In genomic region chr19:35120492-35120891, GRCh38 we compare ENCODE assay signal across 10 cellular contexts. TPM values are rescaled to one million over a fixed set of nuclear protein-coding genes. Genes with fewer than 3 reads are reported as not detected.
DNase-seq lines count a peak whose midpoint lies in the region; ATAC-seq and TF ChIP-seq lines count a peak whose summit lies in the region.
"Had no signal": no experiment of that assay in that cellular context is flagged by ENCODE, and none has a peak within 500 bp of the region (broad histone marks: within the 10 kb centered on the region; RNA-seq: fewer than 3 reads in every experiment).

No MANE protein-coding gene starts in this region.

- H3K36me3 ChIP-seq in MG63: no peaks in the 10 kb centered on the region

- DNase-seq in AG09319 (ENCODE audit: extremely low read depth, low read depth) (peak; percentile 70), MG63 (peak; percentile 82), astrocyte of the spinal cord (ENCODE audit: low read depth, low spot score) (peak; percentile 59), myocyte (ENCODE audit: low read depth) (peak; percentile 97), NK-92 (lab: John Stamatoyannopoulos, UW; ENCODE audit: unreplicated experiment) (no peak)
- no peak for DNase-seq in stimulated activated naive CD4-positive, alpha-beta T cell treated with Interleukin-2 at 50 U/mL for 16 hours (lab: John Stamatoyannopoulos, UW)

- H3K4me3 ChIP-seq in MG63: no peak overlapping the region
- no peak overlapping the region for H3K4me3 ChIP-seq in astrocyte of the spinal cord (ENCODE audit: low read depth, low read length)
- H3K4me3 ChIP-seq: lung had no signal

- ATAC-seq in HG03469 (IDR thresholded peaks at IDR 0.05; ENCODE audit: unreplicated experiment): no peak
- no peak for ATAC-seq in HG03095 (IDR thresholded peaks at IDR 0.05; ENCODE audit: unreplicated experiment)

- TF ChIP-seq CTCF in AG09319 (IDR thresholded peaks at IDR 0.05; ENCODE audit: low read depth, low read length): no peak
- no peak for TF ChIP-seq CTCF in astrocyte of the spinal cord (IDR thresholded peaks at IDR 0.05; ENCODE audit: low read depth, low read length)

- no peaks in the 10 kb centered on the region for H3K27me3 ChIP-seq in MG63

- H3K9me3 ChIP-seq in MG63: no peaks in the 10 kb centered on the region

- in situ Hi-C loops in astrocyte of the spinal cord (cut with HindIII; ENCODE audit: low sequenced_read_pairs): no loop called here

RNA-seq across cellular contexts. Expression of gene FXYD3, which starts 4.9 kb away (rescaled TPM):
- not detected in 2 replicates for total RNA-seq in MG63 (2014; rRNA removed; shearing (Covaris generic); ENCODE audit: low replicate concordance)
- 0.91 TPM in 1 of 2 replicates, not detected in the other for total RNA-seq in myocyte
- 0.50 TPM for polyA plus RNA-seq in myocyte (2012)
- polyA plus RNA-seq: IgD-negative memory B cell had no signal

RNA-seq across cellular contexts. Expression of gene LGI4, which starts 14.4 kb away (rescaled TPM):
- total RNA-seq in MG63 (2014; rRNA removed; shearing (Covaris generic); ENCODE audit: low replicate concordance): 0.76 TPM in 1 of 2 replicates, not detected in the other
- total RNA-seq in myocyte: 0.68 and 1.4 TPM in 2 replicates
- 0.88 TPM for polyA plus RNA-seq in myocyte (2012)
- polyA plus RNA-seq: IgD-negative memory B cell had no signal

RNA-seq across cellular contexts. Expression of gene FXYD1, which starts 18.1 kb away (rescaled TPM):
- total RNA-seq in MG63 (2014; rRNA removed; shearing (Covaris generic); ENCODE audit: low replicate concordance): not detected in 2 replicates
- total RNA-seq in myocyte: 22.9 and 36.6 TPM in 2 replicates
- 25.5 TPM for polyA plus RNA-seq in myocyte (2012)

RNA-seq across cellular contexts. Expression of gene FXYD7, which starts 22.6 kb away (rescaled TPM):
- not detected in 2 replicates for total RNA-seq in MG63 (2014; rRNA removed; shearing (Covaris generic); ENCODE audit: low replicate concordance)
- total RNA-seq in myocyte: not detected in 2 replicates
- not detected for polyA plus RNA-seq in myocyte (2012)
- total RNA-seq: lung had no signal

RNA-seq across cellular contexts. Expression of gene FXYD5, which starts 34.0 kb away (rescaled TPM):
- total RNA-seq in MG63 (2014; rRNA removed; shearing (Covaris generic); ENCODE audit: low replicate concordance): 28.9 and 59.7 TPM in 2 replicates
- 12.0 and 19.5 TPM in 2 replicates for total RNA-seq in myocyte
- 52.5 TPM for polyA plus RNA-seq in myocyte (2012)

Comparison
In these comparisons a context has a peak if more than half of its experiments do, and no peak if none do; other contexts are left out.
1. DNase-seq: peak in AG09319 (single experiment), MG63 (single experiment), astrocyte of the spinal cord (single experiment) and myocyte (single experiment); none in stimulated activated naive CD4-positive, alpha-beta T cell treated with Interleukin-2 at 50 U/mL for 16 hours (single experiment) and NK-92 (single experiment).
2. RNA of gene FXYD1, which starts 18.1 kb away (total RNA-seq): 22.9 to 36.6 TPM in myocyte; not detected in MG63; every median in the first group is over 10 times any median in the second.